32 cellular contexts compared by ENCODE assay signal in the genomic region with DNA sequence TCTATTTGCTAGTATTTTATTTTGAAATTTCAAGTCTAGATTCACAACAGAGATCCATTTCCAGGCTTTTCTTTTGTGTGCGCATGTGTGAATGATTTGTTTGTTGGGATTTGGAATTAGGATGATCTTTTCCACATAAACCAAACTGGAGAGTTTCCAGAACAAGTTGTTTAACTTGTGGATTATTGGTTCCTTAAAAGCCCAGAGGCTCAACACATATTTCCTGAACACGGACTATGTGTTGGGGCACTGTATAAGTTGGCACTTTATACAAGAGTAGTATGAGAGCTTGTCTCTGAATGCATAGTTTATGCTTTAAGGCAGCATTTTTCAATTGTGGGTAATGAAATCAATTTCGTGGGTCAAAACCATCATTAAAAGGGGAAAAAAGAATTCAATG.
"Had no signal": no experiment of that assay in that cellular context is flagged by ENCODE, and none has a peak within 500 bp of the region (broad histone marks: within the 10 kb centered on the region; RNA-seq: fewer than 3 reads in every experiment).

No MANE protein-coding gene starts in this region.

- H3K4me3 Mint-ChIP-seq: activated CD4-positive, alpha-beta memory T cell treated with anti-CD3 and anti-CD28 coated beads for 36 hours; activated CD4-positive, alpha-beta T cell treated with anti-CD3 and anti-CD28 coated beads for 36 hours; activated CD8-positive, alpha-beta memory T cell treated with anti-CD3 and anti-CD28 coated beads, Interleukin-2, amount 10 ng/mL, durations not matched to agents 7 days and 5 days; activated CD8-positive, alpha-beta T cell treated with anti-CD3 and anti-CD28 coated beads, Interleukin-2, amount 10 ng/mL, durations not matched to agents 7 days and 5 days; activated naive CD4-positive, alpha-beta T cell treated with anti-CD3 and anti-CD28 coated beads, Interleukin-2, amount 10 ng/mL, durations not matched to agents 7 days and 5 days; central memory CD8-positive, alpha-beta T cell; dendritic cell treated with granulocyte-macrophage colony-stimulating factor and Interleukin-4, amounts not matched to agents 40 ng/mL and 50 ng/mL, for 4 days; endodermal cell; T-helper 17 cell; T-helper 2 cell treated with Interferon-gamma antibody and Interleukin-4, amounts not matched to agents 5 μg/mL and 100 μg/mL, for 36 hours had no signal

- H3K27me3 Mint-ChIP-seq: activated CD4-positive, alpha-beta memory T cell treated with anti-CD3 and anti-CD28 coated beads for 36 hours; activated CD4-positive, alpha-beta T cell treated with anti-CD3 and anti-CD28 coated beads for 36 hours; activated CD4-positive, alpha-beta T cell treated with anti-CD3 and anti-CD28 coated beads, Interleukin-2, amount 10 ng/mL, durations not matched to agents 24 days and 14 days; activated CD8-positive, alpha-beta memory T cell treated with anti-CD3 and anti-CD28 coated beads, Interleukin-2, amount 10 ng/mL, durations not matched to agents 7 days and 5 days; activated naive CD4-positive, alpha-beta T cell treated with anti-CD3 and anti-CD28 coated beads, Interleukin-2, amount 10 ng/mL, durations not matched to agents 7 days and 5 days; central memory CD8-positive, alpha-beta T cell; T-helper 17 cell had no signal

- ATAC-seq: activated CD4-positive, alpha-beta T cell treated with anti-CD3 and anti-CD28 coated beads for 36 hours; activated CD8-positive, alpha-beta memory T cell treated with anti-CD3 and anti-CD28 coated beads, Interleukin-2, amount 10 ng/mL, durations not matched to agents 7 days and 5 days; activated CD8-positive, alpha-beta T cell treated with anti-CD3 and anti-CD28 coated beads, Interleukin-2, amount 10 ng/mL, durations not matched to agents 7 days and 5 days; activated naive CD4-positive, alpha-beta T cell treated with anti-CD3 and anti-CD28 coated beads, Interleukin-2, amount 50 U/mL, for 72 hours; esophagus mucosa; heart left ventricle; T-helper 17 cell had no signal

- H3K4me1 Mint-ChIP-seq: central memory CD8-positive, alpha-beta T cell had no signal

- H3K9me3 Mint-ChIP-seq: activated CD4-positive, alpha-beta memory T cell treated with anti-CD3 and anti-CD28 coated beads for 36 hours; activated CD4-positive, alpha-beta T cell treated with anti-CD3 and anti-CD28 coated beads, Interleukin-2, amount 10 ng/mL, durations not matched to agents 24 days and 14 days; activated naive CD4-positive, alpha-beta T cell treated with anti-CD3 and anti-CD28 coated beads, Interleukin-2, amount 10 ng/mL, durations not matched to agents 7 days and 5 days; activated naive CD4-positive, alpha-beta T cell treated with anti-CD3 and anti-CD28 coated beads, Interleukin-2, amount 50 U/mL, for 72 hours; activated T-helper 1 cell treated with anti-CD3 and anti-CD28 coated beads, Interleukin-12 subunit alpha, Interleukin-12 subunit beta, Interleukin-2, Interleukin-4 antibody, amounts not matched to agents 30 ng/mL and 10 ng/mL and 1 ng/mL, durations not matched to agents 14 hours and 24 hours and 36 hours; central memory CD8-positive, alpha-beta T cell; dendritic cell treated with granulocyte-macrophage colony-stimulating factor and Interleukin-4, amounts not matched to agents 40 ng/mL and 50 ng/mL, for 4 days; endodermal cell; T-helper 2 cell treated with Interferon-gamma antibody and Interleukin-4, amounts not matched to agents 5 μg/mL and 100 μg/mL, for 36 hours had no signal

- DNase-seq: activated CD4-positive, alpha-beta memory T cell treated with anti-CD3 and anti-CD28 coated beads for 36 hours; activated CD4-positive, alpha-beta T cell treated with anti-CD3 and anti-CD28 coated beads for 36 hours; activated CD4-positive, alpha-beta T cell treated with anti-CD3 and anti-CD28 coated beads, Interleukin-2, amount 10 ng/mL, durations not matched to agents 24 days and 14 days; activated CD4-positive, CD25-positive, alpha-beta regulatory T cell; activated CD4-positive, CD25-positive, alpha-beta regulatory T cell treated with anti-CD3 and anti-CD28 coated beads, Interleukin-2, amount 50 U/mL, for 72 hours; activated CD8-positive, alpha-beta memory T cell treated with anti-CD3 and anti-CD28 coated beads, Interleukin-2, amount 10 ng/mL, durations not matched to agents 7 days and 5 days; activated CD8-positive, alpha-beta memory T cell treated with anti-CD3 and anti-CD28 coated beads, Interleukin-2, amount 50 U/mL, for 4 hours; activated CD8-positive, alpha-beta T cell treated with anti-CD3 and anti-CD28 coated beads, Interleukin-2, amount 10 ng/mL, durations not matched to agents 7 days and 5 days; activated gamma-delta T cell; activated naive CD4-positive, alpha-beta T cell; activated naive CD4-positive, alpha-beta T cell treated with anti-CD3 and anti-CD28 coated beads, Interleukin-2, amount 10 ng/mL, durations not matched to agents 7 days and 5 days; activated T-cell treated with anti-CD3 and anti-CD28 coated beads, Interleukin-2, amount 50 U/mL, for 1 hour; activated T-cell treated with anti-CD3 and anti-CD28 coated beads, Interleukin-2, amount 50 U/mL, for 48 hours; amniotic stem cell; anterior cingulate cortex; brain microvascular endothelial cell; dorsolateral prefrontal cortex; effector memory CD4-positive, alpha-beta T cell; endodermal cell; heart left ventricle; T-helper 17 cell; T1000 had no signal

- H3K9me3 ChIP-seq: heart left ventricle had no signal

- H3K27me3 ChIP-seq: brain microvascular endothelial cell, dorsolateral prefrontal cortex, heart left ventricle had no signal

- H3K27ac Mint-ChIP-seq: activated CD4-positive, alpha-beta memory T cell treated with anti-CD3 and anti-CD28 coated beads for 36 hours; activated CD4-positive, alpha-beta T cell treated with anti-CD3 and anti-CD28 coated beads for 36 hours; activated CD4-positive, alpha-beta T cell treated with anti-CD3 and anti-CD28 coated beads, Interleukin-2, amount 10 ng/mL, durations not matched to agents 24 days and 14 days; activated CD8-positive, alpha-beta memory T cell treated with anti-CD3 and anti-CD28 coated beads, Interleukin-2, amount 10 ng/mL, durations not matched to agents 7 days and 5 days; activated naive CD4-positive, alpha-beta T cell treated with anti-CD3 and anti-CD28 coated beads, Interleukin-2, amount 10 ng/mL, durations not matched to agents 7 days and 5 days; activated naive CD4-positive, alpha-beta T cell treated with anti-CD3 and anti-CD28 coated beads, Interleukin-2, amount 50 U/mL, for 72 hours; activated T-helper 1 cell treated with anti-CD3 and anti-CD28 coated beads, Interleukin-12 subunit alpha, Interleukin-12 subunit beta, Interleukin-2, Interleukin-4 antibody, amounts not matched to agents 30 ng/mL and 10 ng/mL and 1 ng/mL, durations not matched to agents 14 hours and 24 hours and 36 hours; dendritic cell treated with granulocyte-macrophage colony-stimulating factor and Interleukin-4, amounts not matched to agents 40 ng/mL and 50 ng/mL, for 4 days; endodermal cell; T-helper 17 cell; T-helper 2 cell treated with Interferon-gamma antibody and Interleukin-4, amounts not matched to agents 5 μg/mL and 100 μg/mL, for 36 hours had no signal

- H3K27ac ChIP-seq: brain microvascular endothelial cell, coronary artery, dorsolateral prefrontal cortex, heart left ventricle had no signal

- H3K36me3 ChIP-seq: brain microvascular endothelial cell, heart left ventricle had no signal

- FAIRE-seq: astrocyte, bronchial epithelial cell, frontal cortex had no signal

- H3K4me3 ChIP-seq: coronary artery, dorsolateral prefrontal cortex, heart left ventricle had no signal
